ENCODE assay signal across 18 cellular contexts in the genomic region with DNA sequence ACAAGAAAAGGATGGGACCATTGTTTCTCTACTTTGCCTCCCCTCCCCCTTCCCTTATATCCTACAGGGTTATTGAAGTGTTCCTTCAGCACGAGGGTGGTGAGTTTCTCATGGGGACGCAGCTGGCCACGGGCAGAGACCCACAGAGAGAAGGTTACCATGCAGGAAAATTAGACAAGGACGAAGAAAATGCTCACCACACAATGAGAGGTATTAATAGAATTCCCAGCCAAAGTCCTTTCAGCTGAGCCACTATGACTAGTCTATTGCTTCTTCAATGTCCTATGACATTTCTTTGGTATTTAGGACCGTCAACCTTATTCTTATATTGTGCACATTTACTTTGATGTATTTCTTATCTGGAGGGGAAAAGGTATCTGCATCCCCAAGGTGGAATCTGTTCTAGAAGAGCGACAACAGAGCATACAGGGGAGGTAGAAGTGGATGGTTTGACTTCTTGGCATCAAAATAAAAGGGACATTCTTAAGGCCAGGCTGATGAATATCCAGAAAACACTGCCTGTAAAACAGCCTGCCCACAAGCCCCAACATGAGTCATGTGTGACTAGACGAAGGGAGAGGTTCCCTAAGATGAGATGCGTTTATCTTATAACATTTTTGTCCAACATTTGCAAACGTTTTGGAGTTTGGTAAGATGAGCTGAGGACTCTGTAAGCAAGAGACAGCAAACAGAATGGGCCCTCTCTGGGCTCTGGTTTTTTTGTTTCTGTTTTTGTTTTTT.
DNase-seq lines count a peak whose midpoint lies in the region; ATAC-seq and TF ChIP-seq lines count a peak whose summit lies in the region.
"Had no signal": no experiment of that assay in that cellular context is flagged by ENCODE, and none has a peak within 500 bp of the region (broad histone marks: within the 10 kb centered on the region; RNA-seq: fewer than 3 reads in every experiment).

No MANE protein-coding gene starts in this region.

- no peak overlapping the region for H3K9ac ChIP-seq in IMR-90 (ENCODE audit: low read depth, low read length)

- peak overlapping the region; percentile 86 for H4K5ac ChIP-seq in IMR-90 (ENCODE audit: low read depth, low read length)

- H3K14ac ChIP-seq in IMR-90 (replicated peaks; ENCODE audit: low read depth, low read length): peak overlapping the region; percentile 84

- peak overlapping the region; percentile 97 for H2BK5ac ChIP-seq in IMR-90 (ENCODE audit: low read depth, low read length, poor library complexity, severe bottlenecking)

- dilution Hi-C loops in IMR-90 (cut with HindIII; ENCODE audit: low sequenced_read_pairs, unreplicated experiment): no loop called here

- peak overlapping the region; percentile 68; the same call in 1 of the 2 replicates for H3K56ac ChIP-seq in IMR-90 (ENCODE audit: extremely low read depth, insufficient read depth, low read length)

- peak overlapping the region; percentile 60; the same call in 1 of the 2 replicates for H3K4me2 ChIP-seq in IMR-90 (ENCODE audit: low read depth, low read length)
- H3K4me2 ChIP-seq: PC-9 had no signal

- H3K4ac ChIP-seq in IMR-90 (ENCODE audit: low read depth, low read length): peak overlapping the region; percentile 95

- TF ChIP-seq POLR2A in IMR-90 (IDR thresholded peaks at IDR 0.05; ENCODE audit: low read depth, low read length): no peak

- in situ Hi-C loops in IMR-90 (cut with MboI; ENCODE audit: low sequenced_read_pairs) (no loop called here), brain microvascular endothelial cell (cut with HindIII; ENCODE audit: low pct_ligation_motif_present, low sequenced_read_pairs) (no loop called here)

- intact Hi-C loops in IMR-90 (cut with micrococcal nuclease) (no loop called here), dorsolateral prefrontal cortex (cut with DNase I) (loop anchor here in 1 of 2 donors (5.0 kb wide), 1 partner anchor 58 kb away; no protein-coding TSS in a partner anchor)

- no peaks in the 10 kb centered on the region; the same call in 1 of the 2 replicates for H3K9me3 ChIP-seq in AG04450 (ENCODE audit: control insufficient read depth, insufficient read depth, low read length)
- H3K9me3 ChIP-seq in IMR-90 (ENCODE audit: control insufficient read depth, insufficient read depth, low read length): no peaks in the 10 kb centered on the region

- H3K4me3 ChIP-seq in AG04450 (ENCODE audit: low read depth, low read length) (no peak overlapping the region), IMR-90 (ENCODE audit: insufficient read depth, low read depth, low read length) (no peak overlapping the region), brain microvascular endothelial cell (ENCODE audit: low read depth, low read length) (no peak overlapping the region), dorsolateral prefrontal cortex (no peak overlapping the region)
- H3K4me3 ChIP-seq: lung, PC-9, skin epidermis had no signal

- no peaks in the 10 kb centered on the region for H4K20me1 ChIP-seq in IMR-90 (ENCODE audit: insufficient read depth, low read length)

- POLR2A ChIA-PET in AG04450 (lab: Yijun Ruan, JAX): interaction anchor here (0.6 to 2.1 kb wide), 5 partner anchors 11 to 56 kb away, joined by 3 to 11 read pairs (median 3); no protein-coding TSS in a partner anchor
- POLR2A ChIA-PET in IMR-90 (lab: Charles Lee; ENCODE audit: unreplicated experiment): interaction anchor here (0.6 to 1.2 kb wide), 3 partner anchors 17 to 174 kb away, joined by 3 to 9 read pairs (median 4); no protein-coding TSS in a partner anchor

- H4K8ac ChIP-seq in IMR-90 (ENCODE audit: low read depth in 2 of 2, low read length in 2 of 2): peak overlapping the region in 1 of 2 experiments; percentile 89; a peak in 3 of 4 replicates

- WGBS in IMR-90 (ENCODE audit: extremely low coverage in 2 of 2, insufficient read length in 1 of 2), 2 experiments: no CpG with 5 or more reads among the region's 9 CpGs

- no peak for TF ChIP-seq CTCF in AG04450 (IDR thresholded peaks at IDR 0.05; ENCODE audit: low read depth, low read length)
- no peak for TF ChIP-seq CTCF in IMR-90 (conservative IDR thresholded peaks at IDR 0.05; ENCODE audit: low read depth, low read length)
- no peak for TF ChIP-seq CTCF in brain microvascular endothelial cell (IDR thresholded peaks at IDR 0.05; ENCODE audit: low read depth, low read length, missing control alignments)
- no peak for TF ChIP-seq CTCF in dorsolateral prefrontal cortex (IDR thresholded peaks at IDR 0.05 in 54 of 56, conservative IDR thresholded peaks at IDR 0.05 in 2 of 56; ENCODE audit: low read depth in 1 of 56, partially characterized antibody in 56 of 56)

- peak overlapping the region; percentile 93 for H4K91ac ChIP-seq in IMR-90 (ENCODE audit: insufficient read depth, low read depth, low read length)

- H2AFZ ChIP-seq in IMR-90 (replicated peaks; ENCODE audit: low read length, poor library complexity): no peak overlapping the region
- H2AFZ ChIP-seq: PC-9 had no signal

- H3K36me3 ChIP-seq in IMR-90 (ENCODE audit: control insufficient read depth, insufficient read depth, low read length) (peaks cover 5% of the 10 kb centered on the region; the same call in 1 of the 2 replicates), brain microvascular endothelial cell (replicated peaks) (no peaks in the 10 kb centered on the region)

- H3K23ac ChIP-seq in IMR-90 (ENCODE audit: low read depth, low read length): no peak overlapping the region; the same call in 1 of the 2 replicates

- ATAC-seq in IMR-90 (ENCODE audit: low read depth) (peak; percentile 84), HG03025 (IDR thresholded peaks at IDR 0.05; ENCODE audit: low FRiP score, unreplicated experiment) (no peak), GM18907 (IDR thresholded peaks at IDR 0.05; ENCODE audit: unreplicated experiment) (no peak)
- ATAC-seq: activated CD4-positive, CD25-positive, alpha-beta regulatory T cell treated with anti-CD3 and anti-CD28 coated beads, Interleukin-2, amount 50 U/mL, for 24 hours; esophagus mucosa; stimulated activated naive CD8-positive, alpha-beta T cell treated with anti-CD3 and anti-CD28 coated beads, Interleukin-15, amount 100 ng/mL, for 72 hours had no signal

- no peak for TF ChIP-seq RAD21 in IMR-90 (IDR thresholded peaks at IDR 0.05; ENCODE audit: low read length)

- no peak overlapping the region for H2AK9ac ChIP-seq in IMR-90 (replicated peaks; ENCODE audit: low read depth, low read length, poor library complexity)

- peak overlapping the region; percentile 97 for H2BK120ac ChIP-seq in IMR-90 (ENCODE audit: low read depth, low read length)

- CTCF ChIA-PET in AG04450 (lab: Charles Lee) (no interaction called here), IMR-90 (lab: Yijun Ruan, JAX) (interaction anchor here (0.6 to 1.8 kb wide), 3 partner anchors 11 to 63 kb away, joined by 3 to 16 read pairs (median 4); no protein-coding TSS in a partner anchor)

- H3K18ac ChIP-seq in IMR-90 (ENCODE audit: low read depth, low read length): peak overlapping the region; percentile 99

- peak overlapping the region; percentile 68; the same call in 1 of the 2 replicates for H2AK5ac ChIP-seq in IMR-90 (ENCODE audit: low read depth, low read length)

- H3K27ac ChIP-seq in AG04450 (ENCODE audit: low read depth, low read length) (peak overlapping the region; percentile 81), IMR-90 (ENCODE audit: insufficient read depth, low read length) (peak overlapping the region; percentile 93), brain microvascular endothelial cell (no peak overlapping the region), dorsolateral prefrontal cortex (no peak overlapping the region)
- H3K27ac ChIP-seq: PC-9, skin epidermis had no signal

- H3K4me1 ChIP-seq in IMR-90 (ENCODE audit: control insufficient read depth, insufficient read depth, low read length): peaks cover 29% of the 10 kb centered on the region

- H3K9me1 ChIP-seq in IMR-90 (ENCODE audit: insufficient read depth, low read length): peaks cover 22% of the 10 kb centered on the region

- no TSS peak for BruUV-seq in IMR-90 (replicated peaks; lab: Mats Ljungman, UMichigan)

- no peaks in the 10 kb centered on the region for H3K79me1 ChIP-seq in IMR-90 (ENCODE audit: low read depth in 1 of 2, low read length in 2 of 2)

- H2BK20ac ChIP-seq in IMR-90 (ENCODE audit: low read depth, low read length): peak overlapping the region; percentile 92

- DNase-seq in AG04450 (ENCODE audit: low read depth, low spot score): peak; percentile 70
- DNase-seq in IMR-90: peak; percentile 95
- peak; percentile 68 for DNase-seq in brain microvascular endothelial cell
- peak; percentile 50 for DNase-seq in iris pigment epithelial cell (ENCODE audit: low read depth)
- DNase-seq in dorsolateral prefrontal cortex: no peak
- no peak for DNase-seq in mesenteric fat pad (ENCODE audit: low spot score)
- DNase-seq: activated CD8-positive, alpha-beta memory T cell treated with anti-CD3 and anti-CD28 coated beads, Interleukin-2, amount 50 U/mL, for 48 hours; NCI-H446 treated with DMSO at 0.1 percent for 48 hours; nucleus accumbens; PC-9; stimulated activated naive CD8-positive, alpha-beta T cell treated with anti-CD3 and anti-CD28 coated beads, Interleukin-15, amount 100 ng/mL, for 72 hours; T-helper 1 cell had no signal

- H2BK15ac ChIP-seq in IMR-90 (ENCODE audit: low read depth, low read length): peak overlapping the region; percentile 69; the same call in 2 of the 3 replicates

- H3K27me3 ChIP-seq in AG04450 (ENCODE audit: control insufficient read depth, insufficient read depth, low read length): no peaks in the 10 kb centered on the region
- no peaks in the 10 kb centered on the region for H3K27me3 ChIP-seq in IMR-90 (ENCODE audit: control insufficient read depth, insufficient read depth, low read length)
- no peaks in the 10 kb centered on the region for H3K27me3 ChIP-seq in brain microvascular endothelial cell (replicated peaks)
- H3K27me3 ChIP-seq in dorsolateral prefrontal cortex: no peaks in the 10 kb centered on the region

TF ChIP-seq in IMR-90, 13 proteins besides CTCF, POLR2A, EP300 and RAD21 (continues in another document):
- TF ChIP-seq FOS (IDR thresholded peaks at IDR 0.05; ENCODE audit: low read depth, low read length) (peak; percentile 90), NFE2L2 (IDR thresholded peaks at IDR 0.05; ENCODE audit: low read depth, low read length) (0 out of 2 replicates have a peak, but pooled peaks have one; percentile 8), USF2 (IDR thresholded peaks at IDR 0.05; ENCODE audit: low read depth, low read length) (no peak), MXI1 (IDR thresholded peaks at IDR 0.05; ENCODE audit: borderline replicate concordance, low read depth, low read length) (no peak), CEBPB (IDR thresholded peaks at IDR 0.05; ENCODE audit: low read depth, low read length) (0 out of 2 replicates have a peak, but pooled peaks have one; percentile 35), RCOR1 (IDR thresholded peaks at IDR 0.05; ENCODE audit: insufficient replicate concordance, low read length) (no peak), MAZ (IDR thresholded peaks at IDR 0.05; ENCODE audit: borderline replicate concordance, low read depth, low read length) (no peak)

Comparison
In these comparisons a context has a peak if more than half of its experiments do, and no peak if none do; other contexts are left out.
1. DNase-seq: peak in AG04450 (single experiment), IMR-90 (single experiment), brain microvascular endothelial cell (single experiment) and iris pigment epithelial cell (single experiment); none in dorsolateral prefrontal cortex (0 of 10) and mesenteric fat pad (single experiment).
2. H3K27ac ChIP-seq: peak in AG04450 (single experiment) and IMR-90 (single experiment); none in brain microvascular endothelial cell (single experiment) and dorsolateral prefrontal cortex (0 of 59).